22 cellular contexts compared by ENCODE assay signal in the genomic region with DNA sequence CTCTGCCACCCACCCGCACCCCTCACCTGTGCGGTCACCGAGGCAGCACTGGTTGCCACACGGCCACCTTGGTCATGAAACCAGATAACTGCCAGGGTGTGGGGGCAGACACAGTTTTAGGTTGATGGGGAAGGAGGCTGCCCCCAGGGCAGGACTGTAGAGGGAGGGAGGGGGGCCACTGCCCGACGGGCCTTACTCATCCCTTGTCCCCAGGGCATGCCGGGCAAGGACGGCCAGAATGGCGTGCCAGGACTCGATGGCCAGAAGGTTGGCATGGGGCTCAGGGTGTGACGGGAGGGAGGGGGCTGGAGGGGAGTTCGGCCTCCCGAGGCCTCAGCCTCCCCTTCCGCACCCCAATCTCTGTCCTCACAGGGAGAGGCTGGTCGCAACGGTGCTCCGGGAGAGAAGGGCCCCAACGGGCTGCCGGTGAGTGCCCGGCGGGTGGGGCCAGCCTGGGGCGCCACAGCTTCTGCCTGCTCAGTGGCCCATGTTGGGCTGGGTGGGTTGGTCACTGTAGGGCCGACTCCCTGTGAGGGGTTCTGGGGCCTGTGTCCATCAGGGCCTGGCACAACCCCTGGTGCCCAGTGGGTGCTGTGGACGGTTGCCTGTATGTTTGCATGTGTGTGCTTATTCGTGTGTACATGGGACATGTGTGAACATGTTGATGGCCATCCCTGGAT. TPM values are rescaled to one million over a fixed set of nuclear protein-coding genes. Genes with fewer than 3 reads are reported as not detected.
DNase-seq lines count a peak whose midpoint lies in the region; ATAC-seq, FAIRE-seq and TF ChIP-seq lines count a peak whose summit lies in the region.
"Had no signal": no experiment of that assay in that cellular context is flagged by ENCODE, and none has a peak within 500 bp of the region (broad histone marks: within the 10 kb centered on the region; RNA-seq: fewer than 3 reads in every experiment).

No MANE protein-coding gene starts in this region.

- H3K9me3 ChIP-seq in left ventricle myocardium inferior (replicated peaks) (no peaks in the 10 kb centered on the region), NT2/D1 (ENCODE audit: insufficient read depth, low read length) (no peaks in the 10 kb centered on the region), kidney (ENCODE audit: control insufficient read depth in 1 of 2, low read length in 2 of 2) (no peaks in the 10 kb centered on the region)
- H3K9me3 ChIP-seq in naive thymus-derived CD4-positive, alpha-beta T cell (ENCODE audit: control insufficient read depth in 2 of 3, low read length in 3 of 3) = no peaks in the 10 kb centered on the region

- peaks cover 0 to 16% (median 12%) of the 10 kb centered on the region in 7 donors for H3K4me1 Mint-ChIP-seq in naive thymus-derived CD4-positive, alpha-beta T cell
- H3K4me1 Mint-ChIP-seq in activated naive CD4-positive, alpha-beta T cell treated with anti-CD3 and anti-CD28 coated beads for 36 hours (ENCODE audit: low read depth) = no peaks in the 10 kb centered on the region

- intact Hi-C loops in left ventricle myocardium superior (cut with micrococcal nuclease) (no loop called here), left ventricle myocardium inferior (cut with micrococcal nuclease) (no loop called here), kidney (cut with DNase I) (no loop called here)
- intact Hi-C loops in naive thymus-derived CD4-positive, alpha-beta T cell (cut with micrococcal nuclease) = no loop called here
- intact Hi-C loops in activated naive CD4-positive, alpha-beta T cell treated with anti-CD3 and anti-CD28 coated beads for 36 hours (cut with micrococcal nuclease) = no loop called here

- no peak for ATAC-seq in left ventricle myocardium superior
- ATAC-seq in naive thymus-derived CD4-positive, alpha-beta T cell = no peak

- TF ChIP-seq CTCF in left ventricle myocardium inferior (IDR thresholded peaks at IDR 0.05; ENCODE audit: borderline replicate concordance) (no peak), kidney (IDR thresholded peaks at IDR 0.05; ENCODE audit: borderline replicate concordance, extremely low read depth, insufficient read depth) (no peak), foreskin fibroblast (IDR thresholded peaks at IDR 0.05; ENCODE audit: low read depth, low read length) (no peak)

- H3K27ac ChIP-seq in left ventricle myocardium inferior (replicated peaks) = no peak overlapping the region
- no peak overlapping the region for H3K27ac ChIP-seq in kidney (ENCODE audit: low read depth in 2 of 2, low read length in 2 of 2)
- H3K27ac ChIP-seq in naive thymus-derived CD4-positive, alpha-beta T cell (ENCODE audit: low read depth, low read length) = no peak overlapping the region
- H3K27ac ChIP-seq: 22Rv1 had no signal

- H3K27ac Mint-ChIP-seq in naive thymus-derived CD4-positive, alpha-beta T cell = no peak overlapping the region
- H3K27ac Mint-ChIP-seq in activated naive CD4-positive, alpha-beta T cell treated with anti-CD3 and anti-CD28 coated beads for 36 hours = no peak overlapping the region
- H3K27ac Mint-ChIP-seq: CD4-positive, alpha-beta T cell had no signal

- peaks cover 7% of the 10 kb centered on the region for H3K4me1 ChIP-seq in left ventricle myocardium inferior
- H3K4me1 ChIP-seq in NT2/D1 (ENCODE audit: insufficient read depth, insufficient read length) = peaks cover 58% of the 10 kb centered on the region
- peaks cover 5 to 10% of the 10 kb centered on the region in 2 donors for H3K4me1 ChIP-seq in kidney (ENCODE audit: control insufficient read depth in 1 of 2, insufficient read depth in 1 of 2, low read depth in 1 of 2, low read length in 2 of 2)
- peaks cover 3 to 8% of the 10 kb centered on the region in 2 donors for H3K4me1 ChIP-seq in naive thymus-derived CD4-positive, alpha-beta T cell (ENCODE audit: control insufficient read depth in 2 of 2, insufficient read depth in 2 of 2, low read length in 2 of 2)

- no peak overlapping the region for H3K4me3 Mint-ChIP-seq in naive thymus-derived CD4-positive, alpha-beta T cell
- no peak overlapping the region for H3K4me3 Mint-ChIP-seq in activated naive CD4-positive, alpha-beta T cell treated with anti-CD3 and anti-CD28 coated beads for 36 hours
- H3K4me3 Mint-ChIP-seq: CD4-positive, alpha-beta T cell had no signal

- no peaks in the 10 kb centered on the region for H3K36me3 Mint-ChIP-seq in naive thymus-derived CD4-positive, alpha-beta T cell
- H3K36me3 Mint-ChIP-seq in activated naive CD4-positive, alpha-beta T cell treated with anti-CD3 and anti-CD28 coated beads for 36 hours (ENCODE audit: low read depth) = no peaks in the 10 kb centered on the region

- H3K4me3 ChIP-seq in left ventricle myocardium inferior (no peak overlapping the region), NT2/D1 (ENCODE audit: insufficient read length, low read depth) (no peak overlapping the region), kidney (ENCODE audit: low read length in 2 of 2) (no peak overlapping the region), foreskin fibroblast (ENCODE audit: low read depth in 1 of 2, low read length in 2 of 2) (no peak overlapping the region)
- no peak overlapping the region for H3K4me3 ChIP-seq in naive thymus-derived CD4-positive, alpha-beta T cell (ENCODE audit: low read length)

- DNase-seq in left ventricle myocardium superior (peak; percentile 18), left ventricle myocardium inferior (no peak), NT2/D1 (ENCODE audit: low read depth, low spot score) (no peak), kidney (peak; percentile 73), foreskin fibroblast (no peak)
- DNase-seq in naive thymus-derived CD4-positive, alpha-beta T cell = no peak
- DNase-seq in activated naive CD4-positive, alpha-beta T cell treated with anti-CD3 and anti-CD28 coated beads for 36 hours = no peak
- DNase-seq: ACHN; CD4-positive, alpha-beta T cell; Karpas-422; NCI-H1092; NCI-H1417 treated with DMSO at 0.1 percent for 48 hours; NCI-H1694 treated with DMSO at 0.1 percent for 48 hours; NCI-H2081; NCI-H2227 treated with DMSO at 0.1 percent for 48 hours; NCI-H526 treated with DMSO at 0.1 percent for 48 hours; RPMI8226; SHP77 had no signal

- H3K9me3 Mint-ChIP-seq in naive thymus-derived CD4-positive, alpha-beta T cell = no peaks in the 10 kb centered on the region
- no peaks in the 10 kb centered on the region for H3K9me3 Mint-ChIP-seq in activated naive CD4-positive, alpha-beta T cell treated with anti-CD3 and anti-CD28 coated beads for 36 hours
- H3K9me3 Mint-ChIP-seq: CD4-positive, alpha-beta T cell had no signal

- H3K36me3 ChIP-seq in left ventricle myocardium inferior (no peaks in the 10 kb centered on the region), NT2/D1 (ENCODE audit: insufficient read depth, insufficient read length, low read length) (peaks cover 89% of the 10 kb centered on the region), kidney (ENCODE audit: control insufficient read depth in 1 of 2, insufficient read depth in 2 of 2, low read length in 2 of 2) (no peaks in the 10 kb centered on the region)
- no peaks in the 10 kb centered on the region for H3K36me3 ChIP-seq in naive thymus-derived CD4-positive, alpha-beta T cell (ENCODE audit: control insufficient read depth in 2 of 3, insufficient read depth in 3 of 3, low read length in 3 of 3)

- FAIRE-seq in kidney (lab: Jason Lieb, UNC) = no peak
- FAIRE-seq: D721Med, GM18507 had no signal

- H3K27me3 ChIP-seq in left ventricle myocardium inferior (ENCODE audit: low read depth) = peaks cover 5% of the 10 kb centered on the region
- H3K27me3 ChIP-seq in NT2/D1 (ENCODE audit: insufficient read depth, insufficient read length) = no peaks in the 10 kb centered on the region
- no peaks in the 10 kb centered on the region for H3K27me3 ChIP-seq in naive thymus-derived CD4-positive, alpha-beta T cell (ENCODE audit: control insufficient read depth in 2 of 2, insufficient read depth in 2 of 2, low read length in 2 of 2)

- POLR2A ChIA-PET in naive thymus-derived CD4-positive, alpha-beta T cell (lab: Charles Lee) = no interaction called here

- H3K9ac ChIP-seq in NT2/D1 (ENCODE audit: insufficient read length, low read depth) = peak overlapping the region; percentile 42
- no peak overlapping the region for H3K9ac ChIP-seq in kidney (ENCODE audit: low read length in 2 of 2)

- no peaks in the 10 kb centered on the region for H3K27me3 Mint-ChIP-seq in naive thymus-derived CD4-positive, alpha-beta T cell
- no peaks in the 10 kb centered on the region for H3K27me3 Mint-ChIP-seq in activated naive CD4-positive, alpha-beta T cell treated with anti-CD3 and anti-CD28 coated beads for 36 hours (ENCODE audit: low read depth)
- H3K27me3 Mint-ChIP-seq: CD4-positive, alpha-beta T cell had no signal

- CTCF ChIA-PET in naive thymus-derived CD4-positive, alpha-beta T cell (lab: Charles Lee) = no interaction called here
- CTCF ChIA-PET in activated naive CD4-positive, alpha-beta T cell treated with anti-CD3 and anti-CD28 coated beads for 36 hours (lab: Charles Lee) = no interaction called here

RNA-seq across cellular contexts. Expression of a gene that starts 11.8 kb away (rescaled TPM):
- total RNA-seq in left ventricle myocardium superior (2.9 TPM), left ventricle myocardium inferior (2.1 TPM), kidney (4.3 TPM)
- polyA plus RNA-seq in kidney (ENCODE audit: insufficient read depth, low read depth, low replicate concordance) = 2.3 TPM
- total RNA-seq in naive thymus-derived CD4-positive, alpha-beta T cell = under 1 TPM in 2 of 5 experiments, not detected in 3; 0.32 to 0.59 TPM
- not detected for polyA plus RNA-seq in naive thymus-derived CD4-positive, alpha-beta T cell
- not detected for total RNA-seq in activated naive CD4-positive, alpha-beta T cell treated with anti-CD3 and anti-CD28 coated beads for 36 hours
- total RNA-seq: CD4-positive, alpha-beta T cell; H4 had no signal

RNA-seq across cellular contexts. Expression of a gene that starts 24.1 kb away (rescaled TPM):
- total RNA-seq in left ventricle myocardium superior (21.0 TPM), left ventricle myocardium inferior (19.2 TPM), kidney (46.8 TPM)
- polyA plus RNA-seq in kidney (ENCODE audit: insufficient read depth, low read depth, low replicate concordance) = 33.7 TPM
- 10 to 100 TPM; 52.3 to 82.7 (median 70.5) TPM for total RNA-seq in naive thymus-derived CD4-positive, alpha-beta T cell
- 10 to 100 TPM; 34.5 to 69.6 TPM for polyA plus RNA-seq in naive thymus-derived CD4-positive, alpha-beta T cell
- 10 to 100 TPM; 23.7 to 24.6 TPM for total RNA-seq in activated naive CD4-positive, alpha-beta T cell treated with anti-CD3 and anti-CD28 coated beads for 36 hours

RNA-seq across cellular contexts. Expression of a gene that starts 32.4 kb away (rescaled TPM):
- total RNA-seq in left ventricle myocardium superior (11.1 TPM), left ventricle myocardium inferior (9.8 TPM), kidney (7.6 TPM)
- polyA plus RNA-seq in kidney (ENCODE audit: insufficient read depth, low read depth, low replicate concordance) = 9.0 TPM
- total RNA-seq in naive thymus-derived CD4-positive, alpha-beta T cell = 10 to 100 TPM in 3 of 5 experiments, 1 to 10 TPM in 2; 9.4 to 15.4 (median 12.2) TPM
- 10 to 100 TPM in 1 of 2 donors, 1 to 10 TPM in 1; 8.1 to 12.6 TPM for polyA plus RNA-seq in naive thymus-derived CD4-positive, alpha-beta T cell
- total RNA-seq in activated naive CD4-positive, alpha-beta T cell treated with anti-CD3 and anti-CD28 coated beads for 36 hours = 1 to 10 TPM; 7.3 to 8.0 TPM

RNA-seq across cellular contexts. Expression of a gene that starts 32.9 kb away (rescaled TPM):
- 6.1 TPM for total RNA-seq in left ventricle myocardium superior
- total RNA-seq in left ventricle myocardium inferior = 6.6 TPM
- total RNA-seq in kidney = 11.5 TPM
- 6.1 TPM for polyA plus RNA-seq in kidney (ENCODE audit: insufficient read depth, low read depth, low replicate concordance)
- 10 to 100 TPM in 2 of 5 experiments, 1 to 10 TPM in 3; 3.7 to 10.8 (median 7.5) TPM for total RNA-seq in naive thymus-derived CD4-positive, alpha-beta T cell
- polyA plus RNA-seq in naive thymus-derived CD4-positive, alpha-beta T cell = 1 to 10 TPM in 1 of 2 donors, under 1 TPM in 1; 0.91 to 1.9 TPM
- 1 to 10 TPM; 5.4 to 5.5 TPM for total RNA-seq in activated naive CD4-positive, alpha-beta T cell treated with anti-CD3 and anti-CD28 coated beads for 36 hours

Comparison
In these comparisons a context has a peak if more than half of its experiments do, and no peak if none do; other contexts are left out.
1. DNase-seq: peak in left ventricle myocardium superior (single experiment) and kidney (single experiment); none in left ventricle myocardium inferior (single experiment), NT2/D1 (single experiment), naive thymus-derived CD4-positive, alpha-beta T cell (0 of 9), activated naive CD4-positive, alpha-beta T cell treated with anti-CD3 and anti-CD28 coated beads for 36 hours (single experiment) and foreskin fibroblast (0 of 2).